Comparison of ENCODE assay signal across 8 cellular contexts in the genomic region with DNA sequence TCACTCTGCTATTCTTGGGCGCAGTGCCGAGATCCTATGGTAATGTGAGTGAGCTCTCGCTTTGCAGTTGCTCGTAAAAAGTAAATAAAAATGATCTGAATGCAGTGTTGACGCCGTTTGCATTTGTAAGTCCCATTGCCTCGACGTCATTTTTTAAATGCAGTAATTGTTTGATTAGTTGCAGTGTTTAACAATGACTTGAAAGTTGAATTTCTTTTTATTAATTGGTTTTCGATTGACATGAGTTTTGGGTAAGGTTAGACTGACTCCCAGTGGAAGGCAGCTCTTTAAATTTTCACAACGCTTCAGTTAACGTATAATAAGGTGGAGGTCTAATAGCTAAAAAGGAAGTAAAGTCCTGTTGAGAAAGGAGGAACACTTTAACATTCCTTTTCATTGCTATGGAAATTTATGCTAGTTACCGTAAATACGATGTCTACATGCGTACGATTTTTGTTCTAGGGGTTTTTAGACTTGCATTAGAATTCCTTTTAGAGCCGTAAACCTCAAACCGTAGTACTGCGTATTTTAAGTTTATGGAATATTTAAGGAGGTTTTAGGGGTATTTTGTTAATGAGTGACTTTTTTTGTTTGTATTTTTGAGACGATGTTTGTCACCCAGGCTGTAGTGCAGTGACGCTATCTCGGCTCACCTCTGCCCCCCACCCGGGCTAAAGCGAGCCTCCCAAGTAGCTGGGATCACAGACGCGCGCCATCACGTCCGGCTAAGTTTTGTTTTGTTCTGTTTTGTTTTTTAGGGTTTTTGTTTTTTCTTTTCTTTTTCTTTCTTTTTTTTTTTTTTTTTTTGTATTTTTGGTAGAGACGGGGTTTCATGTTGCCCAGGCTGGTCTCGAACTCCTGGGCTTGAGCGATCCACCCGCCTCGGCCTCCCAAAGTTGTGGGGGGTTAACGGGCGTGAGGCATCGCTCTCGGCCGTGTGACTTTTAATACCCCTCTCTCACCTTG. TPM values are rescaled to one million over a fixed set of nuclear protein-coding genes. Genes with fewer than 3 reads are reported as not detected.
DNase-seq lines count a peak whose midpoint lies in the region; ATAC-seq, FAIRE-seq and TF ChIP-seq lines count a peak whose summit lies in the region.

No MANE protein-coding gene starts in this region.

- DNase-seq in GM23248 (peak; percentile 60), T-helper 1 cell (peak in 4 of 5 donors; percentile 22 to 41 (median 38)), coronary artery (ENCODE audit: low spot score) (no peak), type B pancreatic cell (ENCODE audit: extremely low spot score, unreplicated experiment) (no peak)

- in situ Hi-C loops in GM23248 (cut with MboI), result no loop called here

- peak overlapping the region; percentile 100 for H3K27ac Mint-ChIP-seq in type B pancreatic cell

- H3K9me2 ChIP-seq in GM23248 (ENCODE audit: insufficient read depth), result no peaks in the 10 kb centered on the region

- H3K4me3 ChIP-seq in GM23248 (peak overlapping the region; percentile 99), coronary artery (peak overlapping the region; percentile 92), mononuclear cell (ENCODE audit: low read length) (peak overlapping the region; percentile 100)

- H3K4me1 ChIP-seq in GM23248 (ENCODE audit: insufficient read depth) (peaks cover 46% of the 10 kb centered on the region), mononuclear cell (ENCODE audit: insufficient read depth, low read length) (peaks cover 51% of the 10 kb centered on the region)

- H3K36me3 Mint-ChIP-seq in type B pancreatic cell, result peaks cover 4% of the 10 kb centered on the region

- H3K27ac ChIP-seq in GM23248, result peak overlapping the region; percentile 99
- peak overlapping the region; percentile 99 to 100 for H3K27ac ChIP-seq in coronary artery

- no peak for ATAC-seq in GM21526 (IDR thresholded peaks at IDR 0.05; ENCODE audit: low FRiP score, unreplicated experiment)
- ATAC-seq in GM18505 (IDR thresholded peaks at IDR 0.05; ENCODE audit: unreplicated experiment), result no peak

- peaks cover 59% of the 10 kb centered on the region for H3K79me2 ChIP-seq in GM23248 (ENCODE audit: insufficient read depth)

- H3K4me3 Mint-ChIP-seq in type B pancreatic cell, result peak overlapping the region; percentile 100

- TF ChIP-seq CTCF in coronary artery (IDR thresholded peaks at IDR 0.05) (no peak), type B pancreatic cell (conservative IDR thresholded peaks at IDR 0.05) (no peak)

- H3K9ac ChIP-seq in GM23248, result peak overlapping the region; percentile 99

- no peaks in the 10 kb centered on the region for H3K9me3 Mint-ChIP-seq in type B pancreatic cell

- 1 to 3% methylated on average over 38 of the region's 38 CpGs for WGBS in GM23248 (ENCODE audit: low coverage in 1 of 2, low lambda C conversion rate in 2 of 2, missing lambda C conversion rate in 2 of 2), 2 experiments

- H3F3A ChIP-seq in GM23248 (ENCODE audit: insufficient read depth), result peaks cover 43% of the 10 kb centered on the region

- no peak for TF ChIP-seq POLR2A in GM18505 (IDR thresholded peaks at IDR 0.05; ENCODE audit: borderline replicate concordance, extremely low read depth, insufficient read depth, insufficient read length)

- FAIRE-seq in A204.1 (lab: Jason Lieb, UNC), result peak; percentile 27

- H3K4me2 ChIP-seq in GM23248 (ENCODE audit: unreplicated experiment), result peak overlapping the region; percentile 92

- H2AFZ ChIP-seq in GM23248, result no peak overlapping the region

- no peaks in the 10 kb centered on the region for H3K27me3 ChIP-seq in GM23248 (replicated peaks; ENCODE audit: insufficient read depth)
- no peaks in the 10 kb centered on the region for H3K27me3 ChIP-seq in mononuclear cell (ENCODE audit: insufficient read depth, low read length)

- H3K27me3 Mint-ChIP-seq in type B pancreatic cell, result no peaks in the 10 kb centered on the region

- H4K20me1 ChIP-seq in GM23248 (ENCODE audit: insufficient read depth), result peaks cover 28% of the 10 kb centered on the region

- no peaks in the 10 kb centered on the region; the same call in 1 of the 2 replicates for H3K36me3 ChIP-seq in GM23248 (ENCODE audit: low read depth)

- peaks cover 33% of the 10 kb centered on the region for H3K4me1 Mint-ChIP-seq in type B pancreatic cell (ENCODE audit: unreplicated experiment)

- no peaks in the 10 kb centered on the region for H3K9me3 ChIP-seq in GM23248 (ENCODE audit: low read depth)
- H3K9me3 ChIP-seq in mononuclear cell (ENCODE audit: low read depth, low read length), result no peaks in the 10 kb centered on the region

RNA-seq across cellular contexts. Expression of gene MORF4L1, which starts 1.4 kb away (rescaled TPM):
- 302 and 388 TPM in 2 replicates for total RNA-seq in GM23248 (2014; rRNA removed; shearing (Covaris generic))
- 357 and 358 TPM in 2 replicates for polyA plus RNA-seq in GM23248 (2016; fragmentation: Nextera tagmentation; extraction: Ambion mirVana)
- total RNA-seq in mononuclear cell (484 TPM), type B pancreatic cell (ENCODE audit: low replicate concordance) (372 and 373 TPM in 2 replicates)

Comparison
In these comparisons a context has a peak if more than half of its experiments do, and no peak if none do; other contexts are left out.
1. DNase-seq: peak in GM23248 (single experiment) and T-helper 1 cell (4 of 5); none in coronary artery (single experiment) and type B pancreatic cell (single experiment).
2. Peak in every context shown above with its lines, with median percentiles within 50 percentile points of each other: H3K4me3 ChIP-seq.